ENCODE assay signal across 8 cellular contexts in the genomic region with DNA sequence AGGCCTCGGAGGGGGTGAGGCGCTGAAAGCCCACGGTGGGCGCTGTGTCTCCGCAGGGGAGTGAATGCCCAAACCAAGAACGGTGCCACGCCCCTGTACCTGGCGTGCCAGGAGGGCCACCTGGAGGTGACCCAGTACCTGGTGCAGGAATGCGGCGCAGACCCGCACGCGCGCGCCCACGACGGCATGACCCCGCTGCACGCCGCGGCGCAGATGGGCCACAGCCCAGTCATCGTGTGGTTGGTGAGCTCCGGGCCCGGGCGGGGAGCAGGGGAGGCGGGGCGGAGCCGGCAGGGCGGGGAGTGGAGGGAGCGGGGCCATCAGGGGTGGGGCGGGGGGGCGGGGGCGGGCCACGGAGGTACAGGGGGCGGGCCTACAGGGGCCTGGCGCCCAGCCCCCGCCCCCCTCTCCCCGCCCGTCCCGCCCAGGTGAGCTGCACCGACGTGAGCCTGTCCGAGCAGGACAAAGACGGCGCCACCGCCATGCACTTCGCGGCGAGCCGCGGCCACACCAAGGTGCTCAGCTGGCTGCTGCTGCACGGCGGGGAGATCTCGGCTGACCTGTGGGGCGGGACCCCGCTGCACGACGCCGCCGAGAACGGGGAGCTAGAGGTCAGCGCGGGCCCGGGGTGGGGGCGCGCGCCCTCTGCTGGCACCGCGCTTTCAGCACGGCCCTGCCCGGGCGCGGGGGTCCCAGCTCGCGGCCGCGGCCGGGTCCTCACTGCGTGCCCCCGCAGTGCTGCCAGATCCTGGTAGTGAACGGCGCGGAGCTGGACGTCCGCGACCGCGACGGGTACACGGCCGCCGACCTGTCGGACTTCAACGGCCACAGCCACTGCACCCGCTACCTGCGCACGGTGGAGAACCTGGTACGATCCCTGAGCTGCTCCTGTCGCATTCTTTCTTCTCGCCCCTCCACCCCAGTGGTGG. TPM values are rescaled to one million over a fixed set of nuclear protein-coding genes. Genes with fewer than 3 reads are reported as not detected.
DNase-seq lines count a peak whose midpoint lies in the region; TF ChIP-seq lines count a peak whose summit lies in the region.

No MANE protein-coding gene starts in this region.

- no peaks in the 10 kb centered on the region for H3K36me3 Mint-ChIP-seq in nephron progenitor cell (ENCODE audit: low read depth)

- peaks cover 35% of the 10 kb centered on the region for H3K4me1 Mint-ChIP-seq in nephron progenitor cell

- H3K27ac ChIP-seq in dorsolateral prefrontal cortex: no peak overlapping the region

- intact Hi-C loops in dorsolateral prefrontal cortex (cut with DNase I): no loop called here

- H3K27me3 ChIP-seq in dorsolateral prefrontal cortex: peaks cover 0 to 37% (median 17%) of the 10 kb centered on the region in 45 donors

- H3K27ac Mint-ChIP-seq in nephron progenitor cell: no peak overlapping the region

- TF ChIP-seq CTCF in dorsolateral prefrontal cortex (IDR thresholded peaks at IDR 0.05 in 54 of 56, conservative IDR thresholded peaks at IDR 0.05 in 2 of 56; ENCODE audit: low read depth in 1 of 56, partially characterized antibody in 56 of 56) (peak in 31 of 56 donors; percentile 9 to 51 (median 24)), nephron progenitor cell (IDR thresholded peaks at IDR 0.05) (peak; percentile 38)

- DNase-seq in EH (ENCODE audit: low read depth): peak; percentile 50
- peak; percentile 40 for DNase-seq in LoVo (ENCODE audit: low spot score)
- DNase-seq in activated CD4-positive, alpha-beta T cell treated with anti-CD3 and anti-CD28 coated beads for 4 hours: peak; percentile 70 to 77
- no peak for DNase-seq in dorsolateral prefrontal cortex
- peak; percentile 81 for DNase-seq in nephron progenitor cell
- no peak for DNase-seq in NCI-H1694 treated with DMSO at 0.1 percent for 48 hours (lab: John Stamatoyannopoulos, UW)
- no peak for DNase-seq in medulla oblongata (ENCODE audit: extremely low spot score)
- DNase-seq in superior temporal gyrus (ENCODE audit: extremely low spot score): no peak

- no peaks in the 10 kb centered on the region for H3K9me3 Mint-ChIP-seq in nephron progenitor cell

- peak overlapping the region in 4 of 59 donors; percentile 16 to 39 (median 30) for H3K4me3 ChIP-seq in dorsolateral prefrontal cortex

- H3K4me3 Mint-ChIP-seq in nephron progenitor cell: peak overlapping the region; percentile 20

- peaks cover 63% of the 10 kb centered on the region for H3K27me3 Mint-ChIP-seq in nephron progenitor cell (ENCODE audit: low read depth, poor library complexity)

RNA-seq across cellular contexts. Expression of a gene that starts 15.9 kb away (rescaled TPM):
- total RNA-seq in dorsolateral prefrontal cortex: 1 to 10 TPM in 40 of 120 experiments, under 1 TPM in 23, not detected in 57; 0.26 to 5.3 (median 1.2) TPM

RNA-seq across cellular contexts. Expression of a gene that starts 20.7 kb away (rescaled TPM):
- under 1 TPM in 4 of 120 experiments, not detected in 116; 0.13 to 0.39 (median 0.26) TPM for total RNA-seq in dorsolateral prefrontal cortex

RNA-seq across cellular contexts. Expression of a gene that starts 25.5 kb away (rescaled TPM):
- total RNA-seq in dorsolateral prefrontal cortex: 100 to 1,000 TPM in 3 of 120 experiments, 10 to 100 TPM in 117; 15.2 to 106 (median 54.0) TPM

RNA-seq across cellular contexts. Expression of a gene that starts 46.9 kb away (rescaled TPM):
- total RNA-seq in dorsolateral prefrontal cortex: 100 to 1,000 TPM in 112 of 120 experiments, 10 to 100 TPM in 8; 67.4 to 236 (median 171) TPM

RNA-seq across cellular contexts. Expression of a gene that starts 51.0 kb away (rescaled TPM):
- total RNA-seq in dorsolateral prefrontal cortex: 100 to 1,000 TPM in 1 of 120 experiments, 10 to 100 TPM in 119; 15.9 to 101 (median 58.6) TPM

Comparison
In these comparisons a context has a peak if more than half of its experiments do, and no peak if none do; other contexts are left out.
1. DNase-seq: peak in EH (single experiment), LoVo (single experiment), activated CD4-positive, alpha-beta T cell treated with anti-CD3 and anti-CD28 coated beads for 4 hours (2 of 2) and nephron progenitor cell (single experiment); none in dorsolateral prefrontal cortex (0 of 10), NCI-H1694 treated with DMSO at 0.1 percent for 48 hours (single experiment), medulla oblongata (single experiment) and superior temporal gyrus (single experiment).